In the genomic region with DNA sequence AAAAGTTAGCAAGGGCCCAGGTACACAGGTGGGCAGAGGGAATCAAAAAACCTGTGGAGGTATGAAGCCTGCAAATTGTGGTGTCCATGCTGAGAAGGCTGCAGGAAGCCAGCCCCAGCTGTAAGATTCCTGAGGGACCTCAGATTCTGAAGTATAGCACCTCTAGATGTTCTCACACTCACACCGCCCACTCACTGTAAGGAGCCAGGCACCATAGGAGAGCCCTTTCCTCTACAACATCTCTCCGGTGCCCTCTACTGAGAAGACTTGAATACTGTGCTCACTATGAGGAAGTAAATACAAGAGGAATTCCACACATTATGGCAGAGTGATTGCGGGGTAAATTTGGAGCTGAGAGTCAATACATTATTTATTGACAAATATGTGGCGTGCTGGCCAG, we compare ENCODE assay signal across 8 cellular contexts.
DNase-seq lines count a peak whose midpoint lies in the region; ATAC-seq, FAIRE-seq and TF ChIP-seq lines count a peak whose summit lies in the region.
"Not testable (repeated sequence)": the region's sequence is repeated elsewhere in the genome, so short reads cannot be mapped to it uniquely, and the experiment has no call there.

No MANE protein-coding gene starts in this region.

- TF ChIP-seq RAD21 in H1 (IDR thresholded peaks at IDR 0.05 in 1 of 2, conservative IDR thresholded peaks at IDR 0.05 in 1 of 2; ENCODE audit: low read depth in 2 of 2, low read length in 2 of 2), result peak; percentile 38 to 49; a peak in 3 of 4 replicates

- H2BK20ac ChIP-seq in H1 (ENCODE audit: low read length), result not testable (repeated sequence)

- intact Hi-C loops in lower lobe of right lung (cut with DNase I), result not testable (repeated sequence)

- H3K56ac ChIP-seq in H1 (replicated peaks; ENCODE audit: insufficient read length, low read depth, low read length), result not testable (repeated sequence)

- TF ChIP-seq POLR2A in H1 (IDR thresholded peaks at IDR 0.05; ENCODE audit: control extremely low read depth in 1 of 2, low read depth in 2 of 2, low read length in 2 of 2), result not testable (repeated sequence)

- H3K4me1 ChIP-seq in H1 (replicated peaks in 1 of 4; ENCODE audit: control insufficient read depth in 3 of 4, insufficient read depth in 4 of 4, low read length in 3 of 4); lower lobe of right lung: not testable (repeated sequence)

- not testable (repeated sequence) for H3K23me2 ChIP-seq in H1 (ENCODE audit: low read depth, low read length)

- H3K79me1 ChIP-seq in H1 (ENCODE audit: low read depth, low read length), result not testable (repeated sequence)

- H4K91ac ChIP-seq in H1 (replicated peaks; ENCODE audit: insufficient read length, low read length), result not testable (repeated sequence)

- not testable (repeated sequence) for H3K27me3 ChIP-seq in WERI-Rb-1 (ENCODE audit: insufficient read depth, low read depth, severe bottlenecking); H1 (replicated peaks in 1 of 4; ENCODE audit: control insufficient read depth in 3 of 4, extremely low read depth in 1 of 4, insufficient read depth in 3 of 4, low read length in 3 of 4); lower lobe of right lung (ENCODE audit: low read depth)

- H3K18ac ChIP-seq in H1 (ENCODE audit: extremely low read depth, low read length), result not testable (repeated sequence)

- H3K27ac ChIP-seq in WERI-Rb-1; H1 (ENCODE audit: low read depth, low read length); lower lobe of right lung: not testable (repeated sequence)

- not testable (repeated sequence) for H3K14ac ChIP-seq in H1 (ENCODE audit: insufficient read length)

- not testable (repeated sequence) for H2BK12ac ChIP-seq in H1 (ENCODE audit: low read depth, low read length)

- H2BK120ac ChIP-seq in H1 (replicated peaks; ENCODE audit: low read depth, low read length), result not testable (repeated sequence)

- H3K9me3 ChIP-seq in WERI-Rb-1 (ENCODE audit: severe bottlenecking); H1 (ENCODE audit: insufficient read depth in 2 of 2, low read depth in 1 of 2, low read length in 1 of 2); lower lobe of right lung: not testable (repeated sequence)

- H3K36me3 ChIP-seq in WERI-Rb-1; H1 (ENCODE audit: control insufficient read depth in 2 of 4, insufficient read depth in 4 of 4, low read length in 3 of 4); lower lobe of right lung: not testable (repeated sequence)

- CTCF ChIA-PET in H1 (lab: Charles Lee; ENCODE audit: partially characterized antibody), result not testable (repeated sequence)

- H4K20me1 ChIP-seq in H1 (replicated peaks in 1 of 2; ENCODE audit: control insufficient read depth in 1 of 2, insufficient read depth in 2 of 2, low read length in 2 of 2), result not testable (repeated sequence)

- not testable (repeated sequence) for H4K5ac ChIP-seq in H1 (ENCODE audit: insufficient read length, low read depth, low read length)

- H3K79me2 ChIP-seq in H1 (ENCODE audit: control insufficient read depth in 1 of 2, insufficient read depth in 2 of 2, low read length in 2 of 2), result not testable (repeated sequence)

- 46% methylated on average over 4 of the region's 4 CpGs; no CpG with 5 or more reads in 1 of the 2 experiments for WGBS in H1 (ENCODE audit: extremely low coverage in 1 of 2, insufficient coverage in 1 of 2, insufficient read length in 1 of 2, insufficient replicate concordance in 2 of 2, low coverage in 1 of 2, low lambda C conversion rate in 2 of 2, missing lambda C conversion rate in 1 of 2), 2 experiments

- not testable (repeated sequence) for FAIRE-seq in H1 (lab: Jason Lieb, UNC)

- H3K4ac ChIP-seq in H1 (replicated peaks; ENCODE audit: insufficient read length, low read depth, low read length), result not testable (repeated sequence)

- H2BK15ac ChIP-seq in H1 (ENCODE audit: low read length), result not testable (repeated sequence)

- TF ChIP-seq EP300 in H1 (IDR thresholded peaks at IDR 0.05; ENCODE audit: borderline replicate concordance in 1 of 2, low read depth in 2 of 2, low read length in 2 of 2), result not testable (repeated sequence)

- TF ChIP-seq CTCF in GM20000 (IDR thresholded peaks at IDR 0.05; ENCODE audit: extremely low read depth, missing control alignments) (peak; percentile 40), WERI-Rb-1 (IDR thresholded peaks at IDR 0.05; ENCODE audit: low read depth, low read length) (peak; percentile 33; the same call in 1 of the 2 replicates), H1 (IDR thresholded peaks at IDR 0.05; ENCODE audit: control extremely low read depth in 1 of 3, insufficient read depth in 1 of 3, low read depth in 1 of 3, low read length in 3 of 3) (peak in 1 of 3 experiments; percentile 32; a peak in 2 of 4 replicates)
- TF ChIP-seq CTCF in lower lobe of right lung (IDR thresholded peaks at IDR 0.05), result not testable (repeated sequence)

- POLR2A ChIA-PET in H1 (lab: Charles Lee; ENCODE audit: partially characterized antibody), result not testable (repeated sequence)

- H3K4me3 ChIP-seq in WERI-Rb-1 (ENCODE audit: low read depth, low read length); H1 (ENCODE audit: extremely low read depth in 1 of 4, insufficient read depth in 2 of 4, low read depth in 3 of 4, low read length in 4 of 4); lower lobe of right lung: not testable (repeated sequence)

- H2AK5ac ChIP-seq in H1 (ENCODE audit: low read depth, low read length), result not testable (repeated sequence)

- not testable (repeated sequence) for H3K23ac ChIP-seq in H1 (ENCODE audit: insufficient read length)

- ATAC-seq in HG03135 (IDR thresholded peaks at IDR 0.05; ENCODE audit: unreplicated experiment) (peak; percentile 85), lower lobe of right lung (peak; percentile 47 to 83)

- H4K8ac ChIP-seq in H1 (ENCODE audit: extremely low read depth, insufficient read depth, low read length), result not testable (repeated sequence)

- not testable (repeated sequence) for H3K9ac ChIP-seq in H1 (replicated peaks in 1 of 4; ENCODE audit: extremely low read depth in 1 of 4, low read depth in 3 of 4, low read length in 3 of 4)

- DNase-seq in EH (ENCODE audit: low read depth) (peak; percentile 70), NCI-H226 (peak; percentile 56), WERI-Rb-1 (peak; percentile 33), lower lobe of right lung (peak; percentile 55), stromal cell of bone marrow (ENCODE audit: low read depth) (peak; percentile 34)
- not testable (repeated sequence) for DNase-seq in GM20000 (ENCODE audit: low spot score); H1 (ENCODE audit: low read depth in 1 of 2, low spot score in 2 of 2)

- H2AFZ ChIP-seq in H1 (ENCODE audit: low read length), result not testable (repeated sequence)

- H3K4me2 ChIP-seq in H1 (ENCODE audit: insufficient read depth in 1 of 2, low read depth in 2 of 2, low read length in 2 of 2), result not testable (repeated sequence)

- H2BK5ac ChIP-seq in H1 (ENCODE audit: low read depth, low read length), result not testable (repeated sequence)

TF ChIP-seq in H1, 55 proteins besides CTCF, POLR2A, EP300 and RAD21:
- peak; percentile 46; the same call in 1 of the 2 replicates for TF ChIP-seq EGR1 (IDR thresholded peaks at IDR 0.05; ENCODE audit: borderline replicate concordance, low read depth, low read length)
